In the genomic region with DNA sequence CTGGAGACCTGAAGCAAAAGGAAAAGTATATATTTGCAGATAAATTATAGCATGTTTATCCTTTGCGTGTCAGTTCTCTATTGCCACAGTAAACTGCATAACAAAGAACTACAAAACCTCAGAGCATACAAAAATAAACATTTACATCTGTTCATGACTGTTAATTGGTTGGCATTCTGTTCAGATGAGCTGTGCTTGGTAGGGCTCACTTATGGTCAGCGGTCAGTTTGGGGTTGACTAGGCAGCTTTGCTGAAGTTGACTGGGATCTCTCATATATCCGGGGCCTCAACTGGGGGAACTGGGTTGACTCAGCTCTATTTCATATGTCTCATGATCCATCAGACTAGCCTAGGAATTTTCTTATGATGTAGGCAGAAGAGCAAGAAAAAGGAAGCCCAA, we compare ENCODE assay signal across 15 cellular contexts.
DNase-seq lines count a peak whose midpoint lies in the region; ATAC-seq and TF ChIP-seq lines count a peak whose summit lies in the region.
"Had no signal": no experiment of that assay in that cellular context is flagged by ENCODE, and none has a peak within 500 bp of the region (broad histone marks: within the 10 kb centered on the region; RNA-seq: fewer than 3 reads in every experiment).

No MANE protein-coding gene starts in this region.

- H3K9me3 ChIP-seq in MG63: peaks cover 8% of the 10 kb centered on the region; the same call in 1 of the 2 replicates

- peak overlapping the region in 2 of 3 experiments; percentile 11 to 35 for H3K27ac Mint-ChIP-seq in nephron
- H3K27ac Mint-ChIP-seq: activated T-helper 1 cell treated with anti-CD3 and anti-CD28 coated beads, Interleukin-12 subunit alpha, Interleukin-12 subunit beta, Interleukin-2, Interleukin-4 antibody, amounts not matched to agents 30 ng/mL and 10 ng/mL and 1 ng/mL, durations not matched to agents 14 hours and 24 hours and 36 hours had no signal

- ATAC-seq in GM18909 (IDR thresholded peaks at IDR 0.05; ENCODE audit: poor library complexity, unreplicated experiment) (no peak), HG03108 (IDR thresholded peaks at IDR 0.05; ENCODE audit: unreplicated experiment) (no peak)
- ATAC-seq: stimulated activated naive CD8-positive, alpha-beta T cell treated with anti-CD3 and anti-CD28 coated beads, Interleukin-15, Interleukin-2, amounts not matched to agents 100 U/mL and 50 U/mL, for 24 hours had no signal

- peaks cover 20% of the 10 kb centered on the region for H3K36me3 Mint-ChIP-seq in nephron (ENCODE audit: low read depth)

- H3K9me3 Mint-ChIP-seq in nephron: peaks cover 42% of the 10 kb centered on the region

- H3K4me3 Mint-ChIP-seq in nephron: no peak overlapping the region
- H3K4me3 Mint-ChIP-seq: activated T-helper 1 cell treated with anti-CD3 and anti-CD28 coated beads, Interleukin-12 subunit alpha, Interleukin-12 subunit beta, Interleukin-2, Interleukin-4 antibody, amounts not matched to agents 30 ng/mL and 10 ng/mL and 1 ng/mL, durations not matched to agents 14 hours and 24 hours and 36 hours had no signal

- no peaks in the 10 kb centered on the region for H3K27me3 ChIP-seq in MG63
- H3K27me3 ChIP-seq: ascending aorta, right atrium auricular region had no signal

- DNase-seq in Daoy (ENCODE audit: low read depth) (peak; percentile 91), MG63 (peak; percentile 19), cardiac fibroblast (ENCODE audit: low read depth in 2 of 2) (peak; percentile 34 to 95), LoVo (ENCODE audit: low spot score) (no peak), posterior cingulate gyrus (no peak)
- DNase-seq: activated CD4-positive, alpha-beta T cell treated with anti-CD3 and anti-CD28 coated beads, Interleukin-2, amount 50 U/mL, for 4 hours; effector memory CD4-positive, alpha-beta T cell; kidney glomerular epithelial cell; stimulated activated naive CD8-positive, alpha-beta T cell treated with anti-CD3 and anti-CD28 coated beads, Interleukin-15, Interleukin-2, amounts not matched to agents 100 U/mL and 50 U/mL, for 24 hours had no signal

- no peaks in the 10 kb centered on the region for H3K4me1 Mint-ChIP-seq in nephron

- intact Hi-C loops in posterior cingulate gyrus (cut with DNase I): no loop called here

- no peaks in the 10 kb centered on the region for H3K36me3 ChIP-seq in MG63
- H3K36me3 ChIP-seq: ascending aorta, right atrium auricular region had no signal

- H3K4me3 ChIP-seq in MG63 (no peak overlapping the region), cardiac fibroblast (replicated peaks in 1 of 2; ENCODE audit: low read depth in 2 of 2, low read length in 2 of 2) (no peak overlapping the region)
- H3K4me3 ChIP-seq: ascending aorta, right atrium auricular region had no signal

- H3K27me3 Mint-ChIP-seq in nephron (ENCODE audit: low read depth): no peaks in the 10 kb centered on the region

- TF ChIP-seq CTCF in cardiac fibroblast (IDR thresholded peaks at IDR 0.05; ENCODE audit: low read depth, low read length): no peak
- no peak for TF ChIP-seq CTCF in nephron (IDR thresholded peaks at IDR 0.05; ENCODE audit: unreplicated experiment in 3 of 3)

Comparison
In these comparisons a context has a peak if more than half of its experiments do, and no peak if none do; other contexts are left out.
1. DNase-seq: peak in Daoy (single experiment), MG63 (single experiment) and cardiac fibroblast (2 of 2); none in LoVo (single experiment) and posterior cingulate gyrus (0 of 10).